24 cellular contexts compared by ENCODE assay signal in genomic region chr2:101296314-101296809, GRCh38. TPM values are rescaled to one million over a fixed set of nuclear protein-coding genes. Genes with fewer than 3 reads are reported as not detected.
DNase-seq lines count a peak whose midpoint lies in the region; ATAC-seq and TF ChIP-seq lines count a peak whose summit lies in the region.
"Had no signal": no experiment of that assay in that cellular context is flagged by ENCODE, and none has a peak within 500 bp of the region (broad histone marks: within the 10 kb centered on the region; RNA-seq: fewer than 3 reads in every experiment).

No MANE protein-coding gene starts in this region.

- H3K18ac ChIP-seq in mesenchymal stem cell (ENCODE audit: low read depth in 1 of 2, low read length in 2 of 2): no peak overlapping the region

- H4K91ac ChIP-seq in mesenchymal stem cell (ENCODE audit: low read length): no peak overlapping the region

- CTCF ChIA-PET in BJ (lab: Yijun Ruan, JAX): interaction anchor here (0.6 kb wide), 1 partner anchor 786 kb away, joined by 5 read pairs; no protein-coding TSS in a partner anchor

- no peak overlapping the region for H2AK5ac ChIP-seq in mesenchymal stem cell (ENCODE audit: low read length, severe bottlenecking)

- H2BK15ac ChIP-seq in mesenchymal stem cell (ENCODE audit: low read depth, poor library complexity, severe bottlenecking): no peak overlapping the region

- no peak overlapping the region for H4K8ac ChIP-seq in mesenchymal stem cell (ENCODE audit: low read length)

- no peak overlapping the region for H3K23ac ChIP-seq in mesenchymal stem cell (ENCODE audit: low read length in 2 of 2)

- peak overlapping the region; percentile 67 for H3K27ac Mint-ChIP-seq in central memory CD8-positive, alpha-beta T cell (ENCODE audit: low read depth)
- H3K27ac Mint-ChIP-seq: activated CD8-positive, alpha-beta T cell treated with anti-CD3 and anti-CD28 coated beads, Interleukin-2, amount 10 ng/mL, durations not matched to agents 7 days and 5 days; activated T-cell treated with anti-CD3 and anti-CD28 coated beads, Interleukin-2, amount 50 U/mL, for 24 hours; brain; stimulated activated naive CD8-positive, alpha-beta T cell treated with anti-CD3 and anti-CD28 coated beads, Interleukin-15, Interleukin-2, amounts not matched to agents 100 ng/mL and 50 ng/mL, for 24 hours had no signal

- no peak overlapping the region for H3K14ac ChIP-seq in mesenchymal stem cell (ENCODE audit: low read length in 2 of 2)

- no peaks in the 10 kb centered on the region for H3K27me3 ChIP-seq in BJ (ENCODE audit: control insufficient read depth, insufficient read depth, low read length)
- H3K27me3 ChIP-seq in mesenchymal stem cell (ENCODE audit: control insufficient read depth in 1 of 2, insufficient read depth in 1 of 2, low read length in 2 of 2): no peaks in the 10 kb centered on the region
- H3K27me3 ChIP-seq: Peyer's patch, transverse colon had no signal

- no peak overlapping the region for H2BK5ac ChIP-seq in mesenchymal stem cell (ENCODE audit: low read depth, low read length, poor library complexity, severe bottlenecking)

- no peak overlapping the region for H3K27ac ChIP-seq in mesenchymal stem cell (ENCODE audit: low read length, poor library complexity, severe bottlenecking)
- H3K27ac ChIP-seq: coronary artery, Peyer's patch, transverse colon had no signal

- DNase-seq in BJ (ENCODE audit: low read depth) (peak; percentile 41), HFF-Myc (ENCODE audit: extremely low read depth, low read depth) (peak; percentile 22), mesenchymal stem cell (no peak)
- DNase-seq in central memory CD8-positive, alpha-beta T cell (ENCODE audit: low spot score in 2 of 2): no peak
- no peak for DNase-seq in stimulated activated CD4-positive, alpha-beta T cell treated with anti-CD3 and anti-CD28 coated beads, Interleukin-4, amount 100 ng/mL, for 24 hours
- DNase-seq: activated CD4-positive, CD25-positive, alpha-beta regulatory T cell; activated CD8-positive, alpha-beta T cell treated with anti-CD3 and anti-CD28 coated beads, Interleukin-2, amount 10 ng/mL, durations not matched to agents 7 days and 5 days; activated T-cell treated with anti-CD3 and anti-CD28 coated beads, Interleukin-2, amount 50 U/mL, for 24 hours; DMS79 treated with DMSO at 0.1 percent for 48 hours; naive B cell; NCI-H1417; NCI-H510A; NK-92 treated with Interleukin-12 subunit alpha and Interleukin-12 subunit beta, amount 100 ng/mL, for 24 hours; Peyer's patch; T-helper 9 cell; transverse colon had no signal

- peaks cover 57% of the 10 kb centered on the region for H3K4me1 Mint-ChIP-seq in central memory CD8-positive, alpha-beta T cell

- no peak overlapping the region for H2BK12ac ChIP-seq in mesenchymal stem cell (ENCODE audit: low read length in 2 of 2)

- H3K4me2 ChIP-seq in mesenchymal stem cell (ENCODE audit: low read length, poor library complexity, severe bottlenecking): no peak overlapping the region

- no peaks in the 10 kb centered on the region for H3K9me3 ChIP-seq in mesenchymal stem cell (ENCODE audit: control insufficient read depth, low read length)
- H3K9me3 ChIP-seq: Peyer's patch, transverse colon had no signal

- WGBS in mesenchymal stem cell: no CpG with 5 or more reads among the region's 7 CpGs

- no peak overlapping the region for H3K4ac ChIP-seq in mesenchymal stem cell (ENCODE audit: low read depth in 1 of 2, low read length in 2 of 2)

- POLR2A ChIA-PET in BJ (lab: Charles Lee): interaction anchor here (0.5 to 0.7 kb wide), 2 partner anchors 10 to 13 kb away, joined by 4 read pairs; no protein-coding TSS in a partner anchor

- no peak for ATAC-seq in central memory CD8-positive, alpha-beta T cell (replicated peaks; ENCODE audit: extremely low read depth, poor library complexity, severe bottlenecking)
- ATAC-seq in GM21526 (IDR thresholded peaks at IDR 0.05; ENCODE audit: low FRiP score, unreplicated experiment) (no peak), GM18867 (IDR thresholded peaks at IDR 0.05; ENCODE audit: unreplicated experiment) (no peak), GM18511 (IDR thresholded peaks at IDR 0.05; ENCODE audit: unreplicated experiment) (no peak)
- ATAC-seq: activated CD8-positive, alpha-beta T cell treated with anti-CD3 and anti-CD28 coated beads, Interleukin-2, amount 10 ng/mL, durations not matched to agents 7 days and 5 days; activated naive CD4-positive, alpha-beta T cell treated with anti-CD3 and anti-CD28 coated beads, Interleukin-2, amount 50 U/mL, for 72 hours; sciatic nerve had no signal

- H3K4me3 ChIP-seq in BJ (ENCODE audit: low read depth, low read length) (no peak overlapping the region), HFF-Myc (replicated peaks; ENCODE audit: low read depth, low read length) (no peak overlapping the region), mesenchymal stem cell (ENCODE audit: insufficient read depth in 1 of 2, low read depth in 1 of 2, low read length in 2 of 2) (no peak overlapping the region)
- H3K4me3 ChIP-seq: coronary artery, Peyer's patch, transverse colon had no signal

- H3K36me3 Mint-ChIP-seq in central memory CD8-positive, alpha-beta T cell (ENCODE audit: insufficient read depth): peaks cover 39% of the 10 kb centered on the region

- peak overlapping the region; percentile 49 for H3K9ac ChIP-seq in mesenchymal stem cell (ENCODE audit: low read length)

- H3K4me1 ChIP-seq in mesenchymal stem cell (ENCODE audit: control insufficient read depth, insufficient read depth, low read depth, low read length): peaks cover 3% of the 10 kb centered on the region

- no peak overlapping the region for H2BK120ac ChIP-seq in mesenchymal stem cell (ENCODE audit: low read depth, low read length)

- no peaks in the 10 kb centered on the region for H3K27me3 Mint-ChIP-seq in central memory CD8-positive, alpha-beta T cell
- H3K27me3 Mint-ChIP-seq: activated T-cell treated with anti-CD3 and anti-CD28 coated beads, Interleukin-2, amount 50 U/mL, for 24 hours; brain; naive B cell; stimulated activated naive CD8-positive, alpha-beta T cell treated with anti-CD3 and anti-CD28 coated beads, Interleukin-15, Interleukin-2, amounts not matched to agents 100 ng/mL and 50 ng/mL, for 24 hours had no signal

- TF ChIP-seq CTCF in BJ (IDR thresholded peaks at IDR 0.05; ENCODE audit: insufficient read depth, low read depth, low read length) (no peak), HFF-Myc (IDR thresholded peaks at IDR 0.05; ENCODE audit: low read depth, low read length, missing control alignments) (no peak)

- no peaks in the 10 kb centered on the region for H3K9me3 Mint-ChIP-seq in central memory CD8-positive, alpha-beta T cell
- H3K9me3 Mint-ChIP-seq: activated naive CD4-positive, alpha-beta T cell treated with anti-CD3 and anti-CD28 coated beads, Interleukin-2, amount 50 U/mL, for 72 hours; activated T-cell treated with anti-CD3 and anti-CD28 coated beads, Interleukin-2, amount 50 U/mL, for 24 hours; naive B cell; stimulated activated naive CD8-positive, alpha-beta T cell treated with anti-CD3 and anti-CD28 coated beads, Interleukin-15, Interleukin-2, amounts not matched to agents 100 ng/mL and 50 ng/mL, for 24 hours had no signal

- peaks cover 2% of the 10 kb centered on the region for H3K36me3 ChIP-seq in BJ (ENCODE audit: control insufficient read depth, insufficient read depth, low read length)
- H3K36me3 ChIP-seq in mesenchymal stem cell (ENCODE audit: control insufficient read depth in 1 of 2, insufficient read depth in 2 of 2, low read depth in 1 of 2, low read length in 2 of 2): peaks cover 2 to 40% of the 10 kb centered on the region in 2 experiments

- peak overlapping the region; percentile 1 for H3K4me3 Mint-ChIP-seq in central memory CD8-positive, alpha-beta T cell
- H3K4me3 Mint-ChIP-seq: activated CD8-positive, alpha-beta T cell treated with anti-CD3 and anti-CD28 coated beads, Interleukin-2, amount 10 ng/mL, durations not matched to agents 7 days and 5 days; activated T-cell treated with anti-CD3 and anti-CD28 coated beads, Interleukin-2, amount 50 U/mL, for 24 hours; stimulated activated naive CD8-positive, alpha-beta T cell treated with anti-CD3 and anti-CD28 coated beads, Interleukin-15, Interleukin-2, amounts not matched to agents 100 ng/mL and 50 ng/mL, for 24 hours had no signal

- no peak overlapping the region for H2AFZ ChIP-seq in mesenchymal stem cell (ENCODE audit: low read depth, low read length)

- H3K79me1 ChIP-seq in mesenchymal stem cell (replicated peaks; ENCODE audit: low read length, poor library complexity, severe bottlenecking): peaks cover 9% of the 10 kb centered on the region

RNA-seq across cellular contexts. Expression of gene RNF149, which starts 12.1 kb away (rescaled TPM):
- polyA plus RNA-seq in BJ (2011; rRNA removed): 20.8 and 24.3 TPM in 2 replicates
- polyA minus RNA-seq in BJ (2011; rRNA and poly(A)+ RNA removed): 10.6 and 11.2 TPM in 2 replicates
- 26.5 TPM for polyA plus RNA-seq in mesenchymal stem cell (2013, experiment 1 of 2)
- polyA plus RNA-seq in mesenchymal stem cell (2013, experiment 2 of 2): 28.5 TPM

RNA-seq across cellular contexts. Expression of gene CNOT11, which starts 43.7 kb away (rescaled TPM):
- 63.0 and 68.6 TPM in 2 replicates for polyA plus RNA-seq in BJ (2011; rRNA removed)
- 29.8 and 37.1 TPM in 2 replicates for polyA minus RNA-seq in BJ (2011; rRNA and poly(A)+ RNA removed)
- polyA plus RNA-seq in mesenchymal stem cell (2013, experiment 1 of 2): 41.6 TPM
- 40.2 TPM for polyA plus RNA-seq in mesenchymal stem cell (2013, experiment 2 of 2)

Comparison
In these comparisons a context has a peak if more than half of its experiments do, and no peak if none do; other contexts are left out.
1. DNase-seq: peak in BJ (single experiment) and HFF-Myc (single experiment); none in central memory CD8-positive, alpha-beta T cell (0 of 2), mesenchymal stem cell (single experiment) and stimulated activated CD4-positive, alpha-beta T cell treated with anti-CD3 and anti-CD28 coated beads, Interleukin-4, amount 100 ng/mL, for 24 hours (single experiment).